ENCODE assay signal across 1 cellular context in genomic region chr1:100794719-100795645, GRCh38.
TF ChIP-seq lines count a peak whose summit lies in the region.

No MANE protein-coding gene starts in this region.

TF ChIP-seq in K562, 482 proteins besides CTCF, POLR2A, EP300 and RAD21 (continued from another document and continues in another):
- TF ChIP-seq, protein P1, sequence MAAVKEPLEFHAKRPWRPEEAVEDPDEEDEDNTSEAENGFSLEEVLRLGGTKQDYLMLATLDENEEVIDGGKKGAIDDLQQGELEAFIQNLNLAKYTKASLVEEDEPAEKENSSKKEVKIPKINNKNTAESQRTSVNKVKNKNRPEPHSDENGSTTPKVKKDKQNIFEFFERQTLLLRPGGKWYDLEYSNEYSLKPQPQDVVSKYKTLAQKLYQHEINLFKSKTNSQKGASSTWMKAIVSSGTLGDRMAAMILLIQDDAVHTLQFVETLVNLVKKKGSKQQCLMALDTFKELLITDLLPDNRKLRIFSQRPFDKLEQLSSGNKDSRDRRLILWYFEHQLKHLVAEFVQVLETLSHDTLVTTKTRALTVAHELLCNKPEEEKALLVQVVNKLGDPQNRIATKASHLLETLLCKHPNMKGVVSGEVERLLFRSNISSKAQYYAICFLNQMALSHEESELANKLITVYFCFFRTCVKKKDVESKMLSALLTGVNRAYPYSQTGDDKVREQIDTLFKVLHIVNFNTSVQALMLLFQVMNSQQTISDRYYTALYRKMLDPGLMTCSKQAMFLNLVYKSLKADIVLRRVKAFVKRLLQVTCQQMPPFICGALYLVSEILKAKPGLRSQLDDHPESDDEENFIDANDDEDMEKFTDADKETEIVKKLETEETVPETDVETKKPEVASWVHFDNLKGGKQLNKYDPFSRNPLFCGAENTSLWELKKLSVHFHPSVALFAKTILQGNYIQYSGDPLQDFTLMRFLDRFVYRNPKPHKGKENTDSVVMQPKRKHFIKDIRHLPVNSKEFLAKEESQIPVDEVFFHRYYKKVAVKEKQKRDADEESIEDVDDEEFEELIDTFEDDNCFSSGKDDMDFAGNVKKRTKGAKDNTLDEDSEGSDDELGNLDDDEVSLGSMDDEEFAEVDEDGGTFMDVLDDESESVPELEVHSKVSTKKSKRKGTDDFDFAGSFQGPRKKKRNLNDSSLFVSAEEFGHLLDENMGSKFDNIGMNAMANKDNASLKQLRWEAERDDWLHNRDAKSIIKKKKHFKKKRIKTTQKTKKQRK (IDR thresholded peaks at IDR 0.05; ENCODE audit: borderline replicate concordance, low read depth, low read length): no peak
- TF ChIP-seq, protein P2, sequence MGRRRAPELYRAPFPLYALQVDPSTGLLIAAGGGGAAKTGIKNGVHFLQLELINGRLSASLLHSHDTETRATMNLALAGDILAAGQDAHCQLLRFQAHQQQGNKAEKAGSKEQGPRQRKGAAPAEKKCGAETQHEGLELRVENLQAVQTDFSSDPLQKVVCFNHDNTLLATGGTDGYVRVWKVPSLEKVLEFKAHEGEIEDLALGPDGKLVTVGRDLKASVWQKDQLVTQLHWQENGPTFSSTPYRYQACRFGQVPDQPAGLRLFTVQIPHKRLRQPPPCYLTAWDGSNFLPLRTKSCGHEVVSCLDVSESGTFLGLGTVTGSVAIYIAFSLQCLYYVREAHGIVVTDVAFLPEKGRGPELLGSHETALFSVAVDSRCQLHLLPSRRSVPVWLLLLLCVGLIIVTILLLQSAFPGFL (CRISPR knock-in tag; IDR thresholded peaks at IDR 0.05): no peak
- no peak for TF ChIP-seq ZNF224 (CRISPR knock-in tag; IDR thresholded peaks at IDR 0.05)
- no peak for TF ChIP-seq TCFL5 (CRISPR knock-in tag; conservative IDR thresholded peaks at IDR 0.05)
- TF ChIP-seq L3MBTL2 (IDR thresholded peaks at IDR 0.05): no peak
- no peak for TF ChIP-seq ZNF717 (CRISPR knock-in tag; IDR thresholded peaks at IDR 0.05)
- peak; percentile 94 for TF ChIP-seq MAFG (tag; conservative IDR thresholded peaks at IDR 0.05)
- no peak for TF ChIP-seq CCNT2 (IDR thresholded peaks at IDR 0.05; ENCODE audit: borderline replicate concordance, extremely low read depth, insufficient read length, low read depth, low read length)
- TF ChIP-seq RBM25 (IDR thresholded peaks at IDR 0.05; ENCODE audit: low read depth, low read length, severe bottlenecking): no peak
- TF ChIP-seq, protein P3, sequence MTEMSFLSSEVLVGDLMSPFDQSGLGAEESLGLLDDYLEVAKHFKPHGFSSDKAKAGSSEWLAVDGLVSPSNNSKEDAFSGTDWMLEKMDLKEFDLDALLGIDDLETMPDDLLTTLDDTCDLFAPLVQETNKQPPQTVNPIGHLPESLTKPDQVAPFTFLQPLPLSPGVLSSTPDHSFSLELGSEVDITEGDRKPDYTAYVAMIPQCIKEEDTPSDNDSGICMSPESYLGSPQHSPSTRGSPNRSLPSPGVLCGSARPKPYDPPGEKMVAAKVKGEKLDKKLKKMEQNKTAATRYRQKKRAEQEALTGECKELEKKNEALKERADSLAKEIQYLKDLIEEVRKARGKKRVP (CRISPR knock-in tag; IDR thresholded peaks at IDR 0.05): no peak
- no peak for TF ChIP-seq CBX1 (IDR thresholded peaks at IDR 0.05; ENCODE audit: low read depth)
- no peak for TF ChIP-seq FOXK1 (CRISPR knock-in tag; IDR thresholded peaks at IDR 0.05; ENCODE audit: borderline replicate concordance)
- TF ChIP-seq SNIP1 (IDR thresholded peaks at IDR 0.05; ENCODE audit: low read depth): no peak
- TF ChIP-seq RBM17 (IDR thresholded peaks at IDR 0.05; ENCODE audit: borderline replicate concordance, low read depth, low read length): no peak
- no peak for TF ChIP-seq FOXJ2 (tag; IDR thresholded peaks at IDR 0.05)
- no peak for TF ChIP-seq SIN3B (IDR thresholded peaks at IDR 0.05; ENCODE audit: low read depth)
- no peak for TF ChIP-seq CBX5 (IDR thresholded peaks at IDR 0.05; ENCODE audit: borderline replicate concordance, low read depth)
- TF ChIP-seq MCM2 (IDR thresholded peaks at IDR 0.05; ENCODE audit: low read depth): no peak
- TF ChIP-seq ZNF785 (CRISPR knock-in tag; IDR thresholded peaks at IDR 0.05): no peak
- 0 out of 4 replicates have a peak, but pooled peaks of 1 of the 2 experiments have one; percentile 10 for TF ChIP-seq KDM1A (IDR thresholded peaks at IDR 0.05)
- no peak for TF ChIP-seq POLR2AphosphoS2 (IDR thresholded peaks at IDR 0.05; ENCODE audit: low read length)
- TF ChIP-seq HDAC6 (IDR thresholded peaks at IDR 0.05; ENCODE audit: low read depth, low read length): no peak
- no peak for TF ChIP-seq ZNF347 (CRISPR knock-in tag; IDR thresholded peaks at IDR 0.05; ENCODE audit: low read depth)
- no peak for TF ChIP-seq MYBL2 (IDR thresholded peaks at IDR 0.05; ENCODE audit: low read depth)
- TF ChIP-seq MYBL2 (CRISPR knock-in tag; IDR thresholded peaks at IDR 0.05; ENCODE audit: borderline replicate concordance): no peak
- TF ChIP-seq ZZZ3 (IDR thresholded peaks at IDR 0.05): no peak
- TF ChIP-seq GATAD2A (IDR thresholded peaks at IDR 0.05): no peak
- no peak for TF ChIP-seq SMARCB1 (IDR thresholded peaks at IDR 0.05; ENCODE audit: insufficient read length, low read depth)
- no peak for TF ChIP-seq ZNF282 (CRISPR knock-in tag; IDR thresholded peaks at IDR 0.05)
- TF ChIP-seq KAT2B (IDR thresholded peaks at IDR 0.05; ENCODE audit: low read depth, low read length): no peak
- no peak for TF ChIP-seq SETDB1 (IDR thresholded peaks at IDR 0.05; ENCODE audit: low read length)
- no peak for TF ChIP-seq ZNF124 (CRISPR knock-in tag; IDR thresholded peaks at IDR 0.05)
- no peak for TF ChIP-seq NEUROD1 (IDR thresholded peaks at IDR 0.05; ENCODE audit: borderline replicate concordance, low read depth, low read length, partially characterized antibody)
- no peak for TF ChIP-seq TAF9B (IDR thresholded peaks at IDR 0.05; ENCODE audit: partially characterized antibody)
- TF ChIP-seq E2F5 (CRISPR knock-in tag; IDR thresholded peaks at IDR 0.05): no peak
- 0 out of 2 replicates have a peak, but pooled peaks have one; percentile 21 for TF ChIP-seq DPF2 (IDR thresholded peaks at IDR 0.05)
- TF ChIP-seq NFE2L1 (tag; IDR thresholded peaks at IDR 0.05; ENCODE audit: borderline replicate concordance, low read depth): no peak
- TF ChIP-seq MAFK (IDR thresholded peaks at IDR 0.05; ENCODE audit: low read length): peak; percentile 72; the same call in 1 of the 2 replicates
- no peak for TF ChIP-seq RCOR1 (IDR thresholded peaks at IDR 0.05; ENCODE audit: borderline replicate concordance in 1 of 2, low read depth in 2 of 2, low read length in 2 of 2)
- TF ChIP-seq CREB5 (CRISPR knock-in tag; IDR thresholded peaks at IDR 0.05): no peak
- no peak for TF ChIP-seq RBM39 (optimal IDR thresholded peaks at IDR 0.05; ENCODE audit: low read depth, low read length)
- TF ChIP-seq ZBTB8A (IDR thresholded peaks at IDR 0.05; ENCODE audit: partially characterized antibody): no peak
- TF ChIP-seq ARID1B (IDR thresholded peaks at IDR 0.05): peak; percentile 39; the same call in 1 of the 2 replicates
- peak; percentile 94 for TF ChIP-seq ZNF316 (IDR thresholded peaks at IDR 0.05)
- TF ChIP-seq SMARCE1 (IDR thresholded peaks at IDR 0.05): 0 out of 2 replicates have a peak, but pooled peaks have one; percentile 14
- TF ChIP-seq, protein P4, sequence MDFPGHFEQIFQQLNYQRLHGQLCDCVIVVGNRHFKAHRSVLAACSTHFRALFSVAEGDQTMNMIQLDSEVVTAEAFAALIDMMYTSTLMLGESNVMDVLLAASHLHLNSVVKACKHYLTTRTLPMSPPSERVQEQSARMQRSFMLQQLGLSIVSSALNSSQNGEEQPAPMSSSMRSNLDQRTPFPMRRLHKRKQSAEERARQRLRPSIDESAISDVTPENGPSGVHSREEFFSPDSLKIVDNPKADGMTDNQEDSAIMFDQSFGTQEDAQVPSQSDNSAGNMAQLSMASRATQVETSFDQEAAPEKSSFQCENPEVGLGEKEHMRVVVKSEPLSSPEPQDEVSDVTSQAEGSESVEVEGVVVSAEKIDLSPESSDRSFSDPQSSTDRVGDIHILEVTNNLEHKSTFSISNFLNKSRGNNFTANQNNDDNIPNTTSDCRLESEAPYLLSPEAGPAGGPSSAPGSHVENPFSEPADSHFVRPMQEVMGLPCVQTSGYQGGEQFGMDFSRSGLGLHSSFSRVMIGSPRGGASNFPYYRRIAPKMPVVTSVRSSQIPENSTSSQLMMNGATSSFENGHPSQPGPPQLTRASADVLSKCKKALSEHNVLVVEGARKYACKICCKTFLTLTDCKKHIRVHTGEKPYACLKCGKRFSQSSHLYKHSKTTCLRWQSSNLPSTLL (IDR thresholded peaks at IDR 0.05): no peak
- peak in 1 of 2 experiments; percentile 34; a peak in 1 of 4 replicates for TF ChIP-seq FOXK2 (conservative IDR thresholded peaks at IDR 0.05 in 1 of 2, IDR thresholded peaks at IDR 0.05 in 1 of 2; ENCODE audit: low read depth in 2 of 2)
- TF ChIP-seq TAF1 (IDR thresholded peaks at IDR 0.05; ENCODE audit: control insufficient read depth, extremely low read depth, insufficient read depth, low read length, severe bottlenecking): no peak
- peak; percentile 90 for TF ChIP-seq C11orf30 (IDR thresholded peaks at IDR 0.05; ENCODE audit: low read depth)
- TF ChIP-seq DIDO1 (tag; IDR thresholded peaks at IDR 0.05; ENCODE audit: low read depth): no peak
- no peak for TF ChIP-seq FIP1L1 (IDR thresholded peaks at IDR 0.05; ENCODE audit: low read depth, low read length, poor library complexity, severe bottlenecking)
- peak; percentile 78 for TF ChIP-seq NFE2 (IDR thresholded peaks at IDR 0.05; ENCODE audit: low read depth)
- no peak for TF ChIP-seq ZBTB1 (CRISPR knock-in tag; IDR thresholded peaks at IDR 0.05; ENCODE audit: borderline replicate concordance, low read depth)
- TF ChIP-seq SP2 (IDR thresholded peaks at IDR 0.05; ENCODE audit: extremely low read depth, low read depth, low read length, poor library complexity, severe bottlenecking): no peak
- peak; percentile 55 for TF ChIP-seq FOSL1 (tag; conservative IDR thresholded peaks at IDR 0.05)
- TF ChIP-seq WHSC1 (IDR thresholded peaks at IDR 0.05; ENCODE audit: low read length): no peak
- TF ChIP-seq, protein P5, sequence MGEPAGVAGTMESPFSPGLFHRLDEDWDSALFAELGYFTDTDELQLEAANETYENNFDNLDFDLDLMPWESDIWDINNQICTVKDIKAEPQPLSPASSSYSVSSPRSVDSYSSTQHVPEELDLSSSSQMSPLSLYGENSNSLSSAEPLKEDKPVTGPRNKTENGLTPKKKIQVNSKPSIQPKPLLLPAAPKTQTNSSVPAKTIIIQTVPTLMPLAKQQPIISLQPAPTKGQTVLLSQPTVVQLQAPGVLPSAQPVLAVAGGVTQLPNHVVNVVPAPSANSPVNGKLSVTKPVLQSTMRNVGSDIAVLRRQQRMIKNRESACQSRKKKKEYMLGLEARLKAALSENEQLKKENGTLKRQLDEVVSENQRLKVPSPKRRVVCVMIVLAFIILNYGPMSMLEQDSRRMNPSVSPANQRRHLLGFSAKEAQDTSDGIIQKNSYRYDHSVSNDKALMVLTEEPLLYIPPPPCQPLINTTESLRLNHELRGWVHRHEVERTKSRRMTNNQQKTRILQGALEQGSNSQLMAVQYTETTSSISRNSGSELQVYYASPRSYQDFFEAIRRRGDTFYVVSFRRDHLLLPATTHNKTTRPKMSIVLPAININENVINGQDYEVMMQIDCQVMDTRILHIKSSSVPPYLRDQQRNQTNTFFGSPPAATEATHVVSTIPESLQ (CRISPR knock-in tag; IDR thresholded peaks at IDR 0.05): no peak
- no peak for TF ChIP-seq IRF9 (tag; IDR thresholded peaks at IDR 0.05)
- TF ChIP-seq SRSF3 (IDR thresholded peaks at IDR 0.05; ENCODE audit: insufficient read depth, low read length): no peak
- TF ChIP-seq, protein P6, sequence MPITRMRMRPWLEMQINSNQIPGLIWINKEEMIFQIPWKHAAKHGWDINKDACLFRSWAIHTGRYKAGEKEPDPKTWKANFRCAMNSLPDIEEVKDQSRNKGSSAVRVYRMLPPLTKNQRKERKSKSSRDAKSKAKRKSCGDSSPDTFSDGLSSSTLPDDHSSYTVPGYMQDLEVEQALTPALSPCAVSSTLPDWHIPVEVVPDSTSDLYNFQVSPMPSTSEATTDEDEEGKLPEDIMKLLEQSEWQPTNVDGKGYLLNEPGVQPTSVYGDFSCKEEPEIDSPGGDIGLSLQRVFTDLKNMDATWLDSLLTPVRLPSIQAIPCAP (CRISPR knock-in tag; IDR thresholded peaks at IDR 0.05; ENCODE audit: borderline replicate concordance): no peak
- no peak for TF ChIP-seq STAT5B (CRISPR knock-in tag; IDR thresholded peaks at IDR 0.05)
- TF ChIP-seq XRCC5 (IDR thresholded peaks at IDR 0.05; ENCODE audit: low read depth, low read length): no peak
